Comparison of ENCODE assay signal across 9 cellular contexts in the genomic region with DNA sequence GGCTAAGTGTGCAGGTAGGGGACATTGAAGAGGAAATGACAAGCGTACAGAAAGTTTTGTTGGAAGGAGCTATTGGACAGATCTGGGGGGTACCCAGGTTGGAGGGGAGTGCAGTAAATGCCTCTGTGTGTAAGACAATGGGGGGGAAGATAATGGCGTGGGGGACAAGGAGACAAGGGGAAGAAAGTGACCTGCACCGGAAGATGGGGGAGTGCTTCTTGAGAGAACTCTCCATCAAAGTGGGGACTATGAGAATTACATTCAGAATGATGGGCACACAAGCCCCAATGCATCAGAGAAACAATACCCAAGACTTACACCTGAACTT.
DNase-seq lines count a peak whose midpoint lies in the region; ATAC-seq and TF ChIP-seq lines count a peak whose summit lies in the region.
"Had no signal": no experiment of that assay in that cellular context is flagged by ENCODE, and none has a peak within 500 bp of the region (broad histone marks: within the 10 kb centered on the region; RNA-seq: fewer than 3 reads in every experiment).

No MANE protein-coding gene starts in this region.

- H3K9ac ChIP-seq in OCI-LY3 (ENCODE audit: low read length) = no peak overlapping the region

- peaks cover 16% of the 10 kb centered on the region for H3K4me1 Mint-ChIP-seq in CD8-positive, alpha-beta T cell (ENCODE audit: low read depth)

- TF ChIP-seq EP300 in esophagus muscularis mucosa (IDR thresholded peaks at IDR 0.05) (no peak), sigmoid colon (IDR thresholded peaks at IDR 0.05) (no peak)

- ATAC-seq in CD8-positive, alpha-beta T cell = no peak
- ATAC-seq in body of pancreas (no peak), GM19452 (IDR thresholded peaks at IDR 0.05; ENCODE audit: unreplicated experiment) (no peak)

- no peaks in the 10 kb centered on the region for H3K27me3 Mint-ChIP-seq in CD8-positive, alpha-beta T cell (ENCODE audit: low read depth)

- H3K4me1 ChIP-seq in CD8-positive, alpha-beta T cell (ENCODE audit: insufficient read depth, low read length) = peaks cover 12% of the 10 kb centered on the region
- peaks cover 7% of the 10 kb centered on the region for H3K4me1 ChIP-seq in OCI-LY3 (ENCODE audit: low read length)
- peaks cover 4 to 15% (median 12%) of the 10 kb centered on the region in 4 donors for H3K4me1 ChIP-seq in esophagus muscularis mucosa
- H3K4me1 ChIP-seq in sigmoid colon = peaks cover 0 to 13% (median 6%) of the 10 kb centered on the region in 4 donors
- peaks cover 4% of the 10 kb centered on the region for H3K4me1 ChIP-seq in body of pancreas

- POLR2A ChIA-PET in CD8-positive, alpha-beta T cell (lab: Charles Lee) = no interaction called here

- no peaks in the 10 kb centered on the region for H3K36me3 ChIP-seq in CD8-positive, alpha-beta T cell (ENCODE audit: insufficient read depth, low read length)
- H3K36me3 ChIP-seq in OCI-LY3 (replicated peaks; ENCODE audit: low read depth, low read length) (no peaks in the 10 kb centered on the region), esophagus muscularis mucosa (no peaks in the 10 kb centered on the region), sigmoid colon (no peaks in the 10 kb centered on the region), body of pancreas (replicated peaks in 1 of 2; ENCODE audit: insufficient read depth in 1 of 2, low read depth in 2 of 2) (no peaks in the 10 kb centered on the region)

- TF ChIP-seq POLR2A in esophagus muscularis mucosa (IDR thresholded peaks at IDR 0.05; ENCODE audit: low read depth) = no peak
- no peak for TF ChIP-seq POLR2A in sigmoid colon (IDR thresholded peaks at IDR 0.05)
- no peak for TF ChIP-seq POLR2A in body of pancreas (IDR thresholded peaks at IDR 0.05)

- H2AFZ ChIP-seq in OCI-LY3 (ENCODE audit: low read depth, low read length) = peak overlapping the region; percentile 62

- no peaks in the 10 kb centered on the region for H3K79me2 ChIP-seq in OCI-LY3 (ENCODE audit: low read length)

- H3K4me3 ChIP-seq in CD8-positive, alpha-beta T cell (ENCODE audit: low read depth, low read length) = peak overlapping the region; percentile 34
- H3K4me3 ChIP-seq in OCI-LY3 (ENCODE audit: low read length) (peak overlapping the region; percentile 10; the same call in 1 of the 2 replicates), esophagus muscularis mucosa (peak overlapping the region; percentile 33 to 54 (median 39)), sigmoid colon (peak overlapping the region in 3 of 4 donors; percentile 29 to 41 (median 32)), body of pancreas (no peak overlapping the region)

- CTCF ChIA-PET in CD8-positive, alpha-beta T cell (lab: Charles Lee) = no interaction called here

- no peak for TF ChIP-seq CTCF in CD8-positive, alpha-beta T cell (IDR thresholded peaks at IDR 0.05)
- TF ChIP-seq CTCF in OCI-LY3 (IDR thresholded peaks at IDR 0.05; ENCODE audit: low read depth, low read length) (no peak), esophagus muscularis mucosa (IDR thresholded peaks at IDR 0.05) (no peak), sigmoid colon (IDR thresholded peaks at IDR 0.05) (no peak), body of pancreas (IDR thresholded peaks at IDR 0.05) (no peak)

- H3K9me3 Mint-ChIP-seq in CD8-positive, alpha-beta T cell = no peaks in the 10 kb centered on the region

- intact Hi-C loops in CD8-positive, alpha-beta T cell (cut with DNase I, micrococcal nuclease) = no loop called here
- intact Hi-C loops in esophagus muscularis mucosa (cut with DNase I) = no loop called here
- intact Hi-C loops in sigmoid colon (cut with DNase I) = no loop called here
- intact Hi-C loops in body of pancreas (cut with DNase I) = no loop called here

- peak overlapping the region; percentile 32 for H3K27ac Mint-ChIP-seq in CD8-positive, alpha-beta T cell

- peak overlapping the region; percentile 41 for H3K4me2 ChIP-seq in OCI-LY3 (ENCODE audit: low read length)

- no peaks in the 10 kb centered on the region for H3K27me3 ChIP-seq in CD8-positive, alpha-beta T cell (ENCODE audit: insufficient read depth, low read length)
- H3K27me3 ChIP-seq in OCI-LY3 (ENCODE audit: low read depth, low read length) (peaks cover 5% of the 10 kb centered on the region; the same call in 1 of the 2 replicates), esophagus muscularis mucosa (no peaks in the 10 kb centered on the region), sigmoid colon (no peaks in the 10 kb centered on the region), body of pancreas (no peaks in the 10 kb centered on the region)

- H3K27ac ChIP-seq in CD8-positive, alpha-beta T cell (ENCODE audit: low read depth, low read length) = no peak overlapping the region
- H3K27ac ChIP-seq in OCI-LY3 (ENCODE audit: low read length) (no peak overlapping the region), esophagus muscularis mucosa (replicated peaks in 1 of 4) (peak overlapping the region in 1 of 4 donors; percentile 13), sigmoid colon (peak overlapping the region in 3 of 4 donors; percentile 25 to 41 (median 39)), body of pancreas (peak overlapping the region in 2 of 4 donors; percentile 4 to 65)

- H3K4me3 Mint-ChIP-seq in CD8-positive, alpha-beta T cell = peak overlapping the region; percentile 79

- 51% methylated on average over 3 of the region's 3 CpGs for WGBS in esophagus muscularis mucosa
- 29 to 46% methylated on average over 3 of the region's 3 CpGs for WGBS in sigmoid colon, 2 donors
- WGBS in body of pancreas, 2 donors = 51 to 54% methylated on average over 3 of the region's 3 CpGs

- no peaks in the 10 kb centered on the region for H4K20me1 ChIP-seq in OCI-LY3 (ENCODE audit: insufficient read depth, low read length)

- no peaks in the 10 kb centered on the region for H3K36me3 Mint-ChIP-seq in CD8-positive, alpha-beta T cell

- H3K9me3 ChIP-seq in CD8-positive, alpha-beta T cell (ENCODE audit: low read length) = no peaks in the 10 kb centered on the region
- H3K9me3 ChIP-seq in OCI-LY3 (ENCODE audit: insufficient read depth, low read length) (no peaks in the 10 kb centered on the region), esophagus muscularis mucosa (no peaks in the 10 kb centered on the region), sigmoid colon (no peaks in the 10 kb centered on the region), body of pancreas (no peaks in the 10 kb centered on the region)

- DNase-seq in CD8-positive, alpha-beta T cell = no peak
- no peak for DNase-seq in esophagus muscularis mucosa (ENCODE audit: extremely low spot score)
- DNase-seq in sigmoid colon = no peak
- no peak for DNase-seq in body of pancreas
- DNase-seq in KG1 (lab: John Stamatoyannopoulos, UW) = no peak
- no peak for DNase-seq in COLO668 (lab: John Stamatoyannopoulos, UW; ENCODE audit: unreplicated experiment)
- DNase-seq: NCI-H2171 treated with DMSO at 0.1 percent for 48 hours had no signal

Comparison
In these comparisons a context has a peak if more than half of its experiments do, and no peak if none do; other contexts are left out.
1. H3K27ac ChIP-seq: peak in sigmoid colon (3 of 4); none in CD8-positive, alpha-beta T cell (single experiment) and OCI-LY3 (single experiment).
2. H3K4me3 ChIP-seq: peak in CD8-positive, alpha-beta T cell (single experiment), OCI-LY3 (single experiment), esophagus muscularis mucosa (4 of 4) and sigmoid colon (3 of 4); none in body of pancreas (0 of 2).